Comparison of ENCODE assay signal across 23 cellular contexts in the genomic region with DNA sequence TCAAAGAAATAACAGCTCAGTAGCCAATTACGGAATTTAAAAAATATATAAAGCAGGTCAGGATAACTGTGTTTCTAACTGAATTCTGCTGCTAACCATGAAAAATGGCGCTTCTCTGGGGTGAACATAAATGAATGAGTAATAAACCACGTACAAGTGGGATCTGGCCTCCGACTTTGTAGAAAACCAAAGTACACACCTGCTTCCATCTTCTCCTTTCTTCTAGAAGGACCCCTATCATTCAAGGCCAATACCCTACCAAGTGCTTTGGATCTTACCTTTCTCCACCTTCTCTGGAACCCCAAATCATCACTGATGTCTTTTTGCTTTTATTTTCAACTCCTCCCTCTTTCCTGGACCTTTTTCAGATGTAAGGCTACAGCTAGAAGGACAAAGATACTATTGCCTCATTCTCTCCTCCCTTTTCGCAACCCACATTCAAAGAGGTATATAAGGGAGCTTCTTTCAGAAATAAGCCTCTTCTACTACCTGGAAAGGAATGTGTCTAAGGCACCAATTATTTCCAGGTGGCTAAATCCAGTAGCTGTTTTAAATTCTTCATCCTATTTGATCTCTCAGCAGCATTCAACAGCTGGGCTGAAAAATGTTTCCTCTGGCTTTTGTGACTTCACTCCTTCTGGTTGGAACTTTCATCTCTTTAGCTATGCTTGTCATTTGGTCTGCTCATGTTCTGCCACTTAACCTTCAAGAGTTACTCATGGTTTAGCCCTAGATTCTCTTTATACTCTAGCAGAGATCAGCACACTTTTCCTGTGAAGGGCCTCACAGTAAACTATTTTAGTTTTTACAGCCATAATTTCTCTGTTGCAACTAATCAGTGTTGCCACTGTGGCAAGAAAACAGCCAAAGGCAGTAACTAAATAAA. TPM values are rescaled to one million over a fixed set of nuclear protein-coding genes. Genes with fewer than 3 reads are reported as not detected.
DNase-seq lines count a peak whose midpoint lies in the region; ATAC-seq and TF ChIP-seq lines count a peak whose summit lies in the region.
"Had no signal": no experiment of that assay in that cellular context is flagged by ENCODE, and none has a peak within 500 bp of the region (broad histone marks: within the 10 kb centered on the region; RNA-seq: fewer than 3 reads in every experiment).

No MANE protein-coding gene starts in this region.

- peak overlapping the region in 1 of 3 donors; percentile 5 for H3K27ac ChIP-seq in right lobe of liver
- H3K27ac ChIP-seq: heart right ventricle, KMS-11, ovary, RWPE1, VCaP had no signal

- H3K27me3 Mint-ChIP-seq in activated T-helper 1 cell treated with anti-CD3 and anti-CD28 coated beads, Interleukin-12 subunit alpha, Interleukin-12 subunit beta, Interleukin-2, Interleukin-4 antibody, amounts not matched to agents 30 ng/mL and 10 ng/mL and 1 ng/mL, durations not matched to agents 14 hours and 24 hours and 36 hours (ENCODE audit: insufficient read depth), result no peaks in the 10 kb centered on the region
- peaks cover 6% of the 10 kb centered on the region for H3K27me3 Mint-ChIP-seq in stimulated activated naive CD8-positive, alpha-beta T cell treated with anti-CD3 and anti-CD28 coated beads, Interleukin-15, amount 100 ng/mL, for 72 hours

- intact Hi-C loops in activated T-helper 1 cell treated with anti-CD3 and anti-CD28 coated beads, Interleukin-12 subunit alpha, Interleukin-12 subunit beta, Interleukin-2, Interleukin-4 antibody, amounts not matched to agents 30 ng/mL and 10 ng/mL and 1 ng/mL, durations not matched to agents 14 hours and 24 hours and 36 hours (cut with micrococcal nuclease), result no loop called here
- intact Hi-C loops in right lobe of liver (cut with DNase I), result no loop called here

- H3K27ac Mint-ChIP-seq in activated naive CD4-positive, alpha-beta T cell treated with anti-CD3 and anti-CD28 coated beads, Interleukin-2, amount 50 U/mL, for 72 hours, result peak overlapping the region; percentile 37 to 55
- peak overlapping the region; percentile 40 for H3K27ac Mint-ChIP-seq in activated T-helper 1 cell treated with anti-CD3 and anti-CD28 coated beads, Interleukin-12 subunit alpha, Interleukin-12 subunit beta, Interleukin-2, Interleukin-4 antibody, amounts not matched to agents 30 ng/mL and 10 ng/mL and 1 ng/mL, durations not matched to agents 14 hours and 24 hours and 36 hours
- H3K27ac Mint-ChIP-seq in stimulated activated naive CD8-positive, alpha-beta T cell treated with anti-CD3 and anti-CD28 coated beads, Interleukin-15, amount 100 ng/mL, for 72 hours, result peak overlapping the region in 1 of 2 donors; percentile 40
- H3K27ac Mint-ChIP-seq: activated naive CD8-positive, alpha-beta T cell treated with anti-CD3 and anti-CD28 coated beads, Interleukin-2, amount 10 ng/mL, durations not matched to agents 7 days and 5 days; T-helper 2 cell treated with Interferon-gamma antibody and Interleukin-4, amounts not matched to agents 5 μg/mL and 100 μg/mL, for 36 hours had no signal

- DNase-seq in activated naive CD4-positive, alpha-beta T cell treated with anti-CD3 and anti-CD28 coated beads, Interleukin-2, amount 50 U/mL, for 72 hours (ENCODE audit: low spot score in 2 of 2), result no peak
- no peak for DNase-seq in activated naive CD4-positive, alpha-beta T cell treated with Interleukin-2 at 50 U/mL for 16 hours
- DNase-seq in activated T-helper 1 cell treated with anti-CD3 and anti-CD28 coated beads, Interleukin-12 subunit alpha, Interleukin-12 subunit beta, Interleukin-2, Interleukin-4 antibody, amounts not matched to agents 30 ng/mL and 10 ng/mL and 1 ng/mL, durations not matched to agents 14 hours and 24 hours and 36 hours (ENCODE audit: low spot score), result no peak
- DNase-seq in right lobe of liver, result no peak
- DNase-seq in stimulated activated naive CD8-positive, alpha-beta T cell treated with anti-CD3 and anti-CD28 coated beads, Interleukin-15, amount 100 ng/mL, for 72 hours, result no peak
- DNase-seq: activated naive CD8-positive, alpha-beta T cell treated with anti-CD3 and anti-CD28 coated beads, Interleukin-2, amount 10 ng/mL, durations not matched to agents 7 days and 5 days; central memory CD4-positive, alpha-beta T cell; heart right ventricle; NCI-H2171 treated with DMSO at 0.1 percent for 48 hours; NCI-H526 treated with DMSO at 0.1 percent for 48 hours; ovary; spleen; stimulated activated CD4-positive, alpha-beta T cell treated with anti-CD3 and anti-CD28 coated beads, Interleukin-4, amount 100 ng/mL, for 1 hour; stimulated activated naive CD4-positive, alpha-beta T cell treated with Interleukin-2 at 50 U/mL for 16 hours; thyroid gland had no signal

- peaks cover 18 to 34% of the 10 kb centered on the region in 2 donors for H3K36me3 Mint-ChIP-seq in activated naive CD4-positive, alpha-beta T cell treated with anti-CD3 and anti-CD28 coated beads, Interleukin-2, amount 50 U/mL, for 72 hours
- peaks cover 43% of the 10 kb centered on the region for H3K36me3 Mint-ChIP-seq in activated T-helper 1 cell treated with anti-CD3 and anti-CD28 coated beads, Interleukin-12 subunit alpha, Interleukin-12 subunit beta, Interleukin-2, Interleukin-4 antibody, amounts not matched to agents 30 ng/mL and 10 ng/mL and 1 ng/mL, durations not matched to agents 14 hours and 24 hours and 36 hours (ENCODE audit: low read depth)

- H3K4me3 Mint-ChIP-seq in activated T-helper 1 cell treated with anti-CD3 and anti-CD28 coated beads, Interleukin-12 subunit alpha, Interleukin-12 subunit beta, Interleukin-2, Interleukin-4 antibody, amounts not matched to agents 30 ng/mL and 10 ng/mL and 1 ng/mL, durations not matched to agents 14 hours and 24 hours and 36 hours, result no peak overlapping the region
- no peak overlapping the region for H3K4me3 Mint-ChIP-seq in stimulated activated naive CD8-positive, alpha-beta T cell treated with anti-CD3 and anti-CD28 coated beads, Interleukin-15, amount 100 ng/mL, for 72 hours
- H3K4me3 Mint-ChIP-seq: activated naive CD8-positive, alpha-beta T cell treated with anti-CD3 and anti-CD28 coated beads, Interleukin-2, amount 10 ng/mL, durations not matched to agents 7 days and 5 days; CD14-positive monocyte; T-helper 2 cell treated with Interferon-gamma antibody and Interleukin-4, amounts not matched to agents 5 μg/mL and 100 μg/mL, for 36 hours had no signal

- H3K9me3 ChIP-seq in right lobe of liver, result peaks cover 0 to 7% (median 0%) of the 10 kb centered on the region in 4 donors
- H3K9me3 ChIP-seq: thyroid gland had no signal

- no peak for TF ChIP-seq CTCF in right lobe of liver (IDR thresholded peaks at IDR 0.05)

- no peaks in the 10 kb centered on the region for H3K27me3 ChIP-seq in right lobe of liver
- H3K27me3 ChIP-seq: heart right ventricle, ovary, spleen, thyroid gland had no signal

- H3K4me3 ChIP-seq in right lobe of liver, result no peak overlapping the region
- H3K4me3 ChIP-seq: heart right ventricle, ovary, spleen, thyroid gland had no signal

- peak in 1 of 2 donors; percentile 16 for ATAC-seq in activated naive CD4-positive, alpha-beta T cell treated with anti-CD3 and anti-CD28 coated beads, Interleukin-2, amount 50 U/mL, for 72 hours
- peak in 2 of 4 donors; percentile 16 to 22 for ATAC-seq in right lobe of liver
- ATAC-seq in stimulated activated naive CD8-positive, alpha-beta T cell treated with anti-CD3 and anti-CD28 coated beads, Interleukin-15, amount 100 ng/mL, for 72 hours, result peak; percentile 63
- no peak for ATAC-seq in GM21576 (IDR thresholded peaks at IDR 0.05; ENCODE audit: unreplicated experiment)
- no peak for ATAC-seq in HG03045 (IDR thresholded peaks at IDR 0.05; ENCODE audit: unreplicated experiment)
- ATAC-seq: SK-N-SH treated with all-trans-retinoic acid at 6 μM for 48 hours had no signal

- WGBS in right lobe of liver (ENCODE audit: insufficient coverage, low coverage, low lambda C conversion rate, missing lambda C conversion rate), result 86% methylated on average over 5 of the region's 5 CpGs

- H3K4me1 ChIP-seq in right lobe of liver, result peaks cover 0 to 12% (median 0%) of the 10 kb centered on the region in 4 donors
- H3K4me1 ChIP-seq: heart right ventricle, spleen, thyroid gland had no signal

- H3K9me3 Mint-ChIP-seq in activated naive CD4-positive, alpha-beta T cell treated with anti-CD3 and anti-CD28 coated beads, Interleukin-2, amount 50 U/mL, for 72 hours, result peaks cover 7 to 16% of the 10 kb centered on the region in 2 donors
- peaks cover 15% of the 10 kb centered on the region for H3K9me3 Mint-ChIP-seq in activated T-helper 1 cell treated with anti-CD3 and anti-CD28 coated beads, Interleukin-12 subunit alpha, Interleukin-12 subunit beta, Interleukin-2, Interleukin-4 antibody, amounts not matched to agents 30 ng/mL and 10 ng/mL and 1 ng/mL, durations not matched to agents 14 hours and 24 hours and 36 hours
- peaks cover 23 to 25% of the 10 kb centered on the region in 2 donors for H3K9me3 Mint-ChIP-seq in stimulated activated naive CD8-positive, alpha-beta T cell treated with anti-CD3 and anti-CD28 coated beads, Interleukin-15, amount 100 ng/mL, for 72 hours

- peaks cover 0 to 39% (median 23%) of the 10 kb centered on the region in 4 donors for H3K36me3 ChIP-seq in right lobe of liver
- H3K36me3 ChIP-seq: ovary had no signal

- TF ChIP-seq POLR2A in right lobe of liver (IDR thresholded peaks at IDR 0.05), result peak; percentile 19

- no peaks in the 10 kb centered on the region for H3K4me1 Mint-ChIP-seq in activated T-helper 1 cell treated with anti-CD3 and anti-CD28 coated beads, Interleukin-12 subunit alpha, Interleukin-12 subunit beta, Interleukin-2, Interleukin-4 antibody, amounts not matched to agents 30 ng/mL and 10 ng/mL and 1 ng/mL, durations not matched to agents 14 hours and 24 hours and 36 hours (ENCODE audit: low read depth)
- no peaks in the 10 kb centered on the region for H3K4me1 Mint-ChIP-seq in stimulated activated naive CD8-positive, alpha-beta T cell treated with anti-CD3 and anti-CD28 coated beads, Interleukin-15, amount 100 ng/mL, for 72 hours
- H3K4me1 Mint-ChIP-seq: activated naive CD8-positive, alpha-beta T cell treated with anti-CD3 and anti-CD28 coated beads, Interleukin-2, amount 10 ng/mL, durations not matched to agents 7 days and 5 days; CD14-positive monocyte had no signal

RNA-seq across cellular contexts. Expression of a gene that starts 37.6 kb away (rescaled TPM):
- 100 to 1,000 TPM; 334 to 524 TPM for total RNA-seq in activated naive CD4-positive, alpha-beta T cell treated with anti-CD3 and anti-CD28 coated beads, Interleukin-2, amount 50 U/mL, for 72 hours
- 415 and 417 TPM in 2 replicates for total RNA-seq in activated T-helper 1 cell treated with anti-CD3 and anti-CD28 coated beads, Interleukin-12 subunit alpha, Interleukin-12 subunit beta, Interleukin-2, Interleukin-4 antibody, amounts not matched to agents 30 ng/mL and 10 ng/mL and 1 ng/mL, durations not matched to agents 14 hours and 24 hours and 36 hours
- total RNA-seq in right lobe of liver, result 100 to 1,000 TPM; 118 to 726 (median 515) TPM
